10 cellular contexts compared by ENCODE assay signal in the genomic region with DNA sequence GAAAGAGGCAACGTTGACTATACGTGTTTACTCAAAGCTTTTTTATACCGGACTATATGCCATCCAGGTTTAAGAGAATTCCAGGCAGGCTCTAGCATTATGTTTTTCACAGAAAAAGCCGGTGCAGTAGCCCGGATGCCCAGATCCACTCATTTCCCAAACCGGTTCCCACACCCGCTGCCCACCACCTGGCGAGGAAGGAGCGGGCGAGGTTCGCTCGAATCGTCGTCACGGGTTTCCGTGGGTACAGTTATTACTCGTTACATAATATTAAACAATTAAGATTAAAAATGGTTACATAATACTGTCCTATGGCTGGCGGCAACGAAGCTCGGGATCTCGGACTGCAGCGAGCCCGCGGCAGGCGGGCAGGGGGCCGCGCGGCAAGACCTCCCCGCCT. TPM values are rescaled to one million over a fixed set of nuclear protein-coding genes. Genes with fewer than 3 reads are reported as not detected.
DNase-seq lines count a peak whose midpoint lies in the region; TF ChIP-seq lines count a peak whose summit lies in the region.
"Had no signal": no experiment of that assay in that cellular context is flagged by ENCODE, and none has a peak within 500 bp of the region (broad histone marks: within the 10 kb centered on the region; RNA-seq: fewer than 3 reads in every experiment).

No MANE protein-coding gene starts in this region.

- TF ChIP-seq CTCF in neural cell (IDR thresholded peaks at IDR 0.05; ENCODE audit: poor library complexity, severe bottlenecking): no peak

- H3K27ac ChIP-seq in ACC112 (ENCODE audit: low read depth, low read length) (no peak overlapping the region), HUES48 (ENCODE audit: low read depth, low read length) (no peak overlapping the region), neural cell (ENCODE audit: low read length) (peak overlapping the region; percentile 81)
- H3K27ac ChIP-seq: KMS-11 had no signal

- H2AFZ ChIP-seq in ACC112 (ENCODE audit: low read length, unreplicated experiment): no peak overlapping the region
- H2AFZ ChIP-seq in neural cell (ENCODE audit: low read depth, low read length): no peak overlapping the region

- H3K9ac ChIP-seq in HUES48 (ENCODE audit: low read depth, low read length) (no peak overlapping the region), neural cell (ENCODE audit: low read length) (peak overlapping the region; percentile 85)
- H3K9ac ChIP-seq: KMS-11 had no signal

- H3K9me3 ChIP-seq in HUES48 (ENCODE audit: control insufficient read depth, insufficient read depth, low read length): no peaks in the 10 kb centered on the region
- H3K9me3 ChIP-seq in neural cell (ENCODE audit: low read length): peaks cover 3% of the 10 kb centered on the region

- in situ Hi-C loops in KBM-7 (cut with MboI; ENCODE audit: low pct_unique_long_range_greater_than_20kb, low sequenced_read_pairs): no loop called here

- peak overlapping the region; percentile 17 for H3K4me2 ChIP-seq in neural cell (ENCODE audit: low read length)
- H3K4me2 ChIP-seq: KMS-11 had no signal

- H3K27me3 ChIP-seq in ACC112 (ENCODE audit: insufficient read depth, low read length) (no peaks in the 10 kb centered on the region), HUES48 (ENCODE audit: control insufficient read depth, insufficient read depth, low read length) (no peaks in the 10 kb centered on the region), neural cell (ENCODE audit: insufficient read depth, low read depth, low read length) (no peaks in the 10 kb centered on the region)

- 0 out of 2 replicates have a peak overlapping the region, but pooled peaks have one; percentile 47 for H3K4me3 ChIP-seq in ACC112 (ENCODE audit: low read depth, low read length)
- peak overlapping the region; percentile 55 for H3K4me3 ChIP-seq in HUES48 (ENCODE audit: low read depth, low read length)
- peak overlapping the region; percentile 69 for H3K4me3 ChIP-seq in neural cell (ENCODE audit: low read length)

- no peak for TF ChIP-seq RAD21 in neural cell (conservative IDR thresholded peaks at IDR 0.05)

- no peaks in the 10 kb centered on the region for H3K4me1 ChIP-seq in ACC112 (ENCODE audit: control insufficient read depth, insufficient read depth, low read length, unreplicated experiment)
- H3K4me1 ChIP-seq in HUES48 (ENCODE audit: control insufficient read depth, insufficient read depth, low read length): peaks cover 28% of the 10 kb centered on the region

- DNase-seq in dermis blood vessel endothelial cell: peak; percentile 25
- no peak for DNase-seq in KBM-7
- no peak for DNase-seq in OCI-M2 (lab: John Stamatoyannopoulos, UW; ENCODE audit: unreplicated experiment)
- DNase-seq in NCI-H2171 treated with DMSO at 0.1 percent for 48 hours (lab: John Stamatoyannopoulos, UW): no peak
- DNase-seq in activated effector memory CD4-positive, alpha-beta T cell treated with Interleukin-2 at 50 U/mL for 16 hours: no peak
- DNase-seq: DMS153 had no signal

- H3K36me3 ChIP-seq in ACC112 (ENCODE audit: insufficient read depth, low read length): peaks cover 6% of the 10 kb centered on the region; the same call in 1 of the 2 replicates
- peaks cover 7% of the 10 kb centered on the region for H3K36me3 ChIP-seq in HUES48 (ENCODE audit: control insufficient read depth, insufficient read depth, low read length)
- no peaks in the 10 kb centered on the region for H3K36me3 ChIP-seq in neural cell (ENCODE audit: insufficient read depth, low read length)

- no peaks in the 10 kb centered on the region for H4K20me1 ChIP-seq in neural cell (ENCODE audit: insufficient read depth)

- H3K79me2 ChIP-seq in ACC112 (ENCODE audit: control insufficient read depth, insufficient read depth, low read length, unreplicated experiment) (peaks cover 92% of the 10 kb centered on the region), neural cell (replicated peaks; ENCODE audit: insufficient read depth, low read length) (peaks cover 91% of the 10 kb centered on the region)

- H3K9me2 ChIP-seq in neural cell (ENCODE audit: insufficient read depth, low read length): no peaks in the 10 kb centered on the region

- H3F3A ChIP-seq in neural cell (ENCODE audit: insufficient read depth, low read length, poor library complexity, severe bottlenecking): no peaks in the 10 kb centered on the region

- TF ChIP-seq EP300 in neural cell (conservative IDR thresholded peaks at IDR 0.05; ENCODE audit: poor library complexity, severe bottlenecking): no peak

TF ChIP-seq in neural cell, 6 proteins besides CTCF, POLR2A, EP300 and RAD21:
- TF ChIP-seq TAF1 (IDR thresholded peaks at IDR 0.05; ENCODE audit: low read depth): no peak
- no peak for TF ChIP-seq POLR2AphosphoS5 (IDR thresholded peaks at IDR 0.05)
- no peak for TF ChIP-seq SMC3 (conservative IDR thresholded peaks at IDR 0.05; ENCODE audit: poor library complexity)
- no peak for TF ChIP-seq EZH2 (IDR thresholded peaks at IDR 0.05; ENCODE audit: borderline replicate concordance, insufficient read depth, low read length, poor library complexity, severe bottlenecking)
- TF ChIP-seq, protein P1, sequence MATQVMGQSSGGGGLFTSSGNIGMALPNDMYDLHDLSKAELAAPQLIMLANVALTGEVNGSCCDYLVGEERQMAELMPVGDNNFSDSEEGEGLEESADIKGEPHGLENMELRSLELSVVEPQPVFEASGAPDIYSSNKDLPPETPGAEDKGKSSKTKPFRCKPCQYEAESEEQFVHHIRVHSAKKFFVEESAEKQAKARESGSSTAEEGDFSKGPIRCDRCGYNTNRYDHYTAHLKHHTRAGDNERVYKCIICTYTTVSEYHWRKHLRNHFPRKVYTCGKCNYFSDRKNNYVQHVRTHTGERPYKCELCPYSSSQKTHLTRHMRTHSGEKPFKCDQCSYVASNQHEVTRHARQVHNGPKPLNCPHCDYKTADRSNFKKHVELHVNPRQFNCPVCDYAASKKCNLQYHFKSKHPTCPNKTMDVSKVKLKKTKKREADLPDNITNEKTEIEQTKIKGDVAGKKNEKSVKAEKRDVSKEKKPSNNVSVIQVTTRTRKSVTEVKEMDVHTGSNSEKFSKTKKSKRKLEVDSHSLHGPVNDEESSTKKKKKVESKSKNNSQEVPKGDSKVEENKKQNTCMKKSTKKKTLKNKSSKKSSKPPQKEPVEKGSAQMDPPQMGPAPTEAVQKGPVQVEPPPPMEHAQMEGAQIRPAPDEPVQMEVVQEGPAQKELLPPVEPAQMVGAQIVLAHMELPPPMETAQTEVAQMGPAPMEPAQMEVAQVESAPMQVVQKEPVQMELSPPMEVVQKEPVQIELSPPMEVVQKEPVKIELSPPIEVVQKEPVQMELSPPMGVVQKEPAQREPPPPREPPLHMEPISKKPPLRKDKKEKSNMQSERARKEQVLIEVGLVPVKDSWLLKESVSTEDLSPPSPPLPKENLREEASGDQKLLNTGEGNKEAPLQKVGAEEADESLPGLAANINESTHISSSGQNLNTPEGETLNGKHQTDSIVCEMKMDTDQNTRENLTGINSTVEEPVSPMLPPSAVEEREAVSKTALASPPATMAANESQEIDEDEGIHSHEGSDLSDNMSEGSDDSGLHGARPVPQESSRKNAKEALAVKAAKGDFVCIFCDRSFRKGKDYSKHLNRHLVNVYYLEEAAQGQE (IDR thresholded peaks at IDR 0.05; ENCODE audit: borderline replicate concordance): no peak
- no peak for TF ChIP-seq MXI1 (conservative IDR thresholded peaks at IDR 0.05; ENCODE audit: poor library complexity, severe bottlenecking)

RNA-seq across cellular contexts. Expression of a gene that starts 0.8 kb away (rescaled TPM):
- total RNA-seq in dermis blood vessel endothelial cell: 223 and 285 TPM in 2 replicates
- 62.7 and 78.4 TPM in 2 replicates for polyA plus RNA-seq in neural cell
- 203 and 219 TPM in 2 replicates for polyA minus RNA-seq in neural cell
